8 cellular contexts compared by ENCODE assay signal in genomic region chr13:77429320-77430142, GRCh38.
A peak's percentile ranks its signal among the peaks of the same experiment; 100 is the strongest.
DNase-seq lines count a peak whose midpoint lies in the region; ATAC-seq and TF ChIP-seq lines count a peak whose summit lies in the region.

No MANE protein-coding gene starts in this region.

- H3K36me3 Mint-ChIP-seq in activated T-cell treated with anti-CD3 and anti-CD28 coated beads, Interleukin-2, amount 50 U/mL, for 72 hours (ENCODE audit: insufficient read depth in 2 of 2), result peaks cover 0 to 5% of the 10 kb centered on the region in 2 donors

- DNase-seq in AG20443 (ENCODE audit: low spot score) (peak; percentile 12), stromal cell of bone marrow (ENCODE audit: low read depth) (peak; percentile 7), HUDEP-2 (lab: John Stamatoyannopoulos, UW; ENCODE audit: unreplicated experiment in 76 of 76) (no peak), GF-D8 (lab: John Stamatoyannopoulos, UW) (no peak), DMS53 (lab: John Stamatoyannopoulos, UW) (no peak)
- peak; percentile 68 to 72 for DNase-seq in activated T-cell treated with anti-CD3 and anti-CD28 coated beads, Interleukin-2, amount 50 U/mL, for 72 hours

- peaks cover 7% of the 10 kb centered on the region for H3K27me3 Mint-ChIP-seq in activated T-cell treated with anti-CD3 and anti-CD28 coated beads, Interleukin-2, amount 50 U/mL, for 72 hours (ENCODE audit: low read depth)

- H3K27ac Mint-ChIP-seq in activated T-cell treated with anti-CD3 and anti-CD28 coated beads, Interleukin-2, amount 50 U/mL, for 72 hours, result peak overlapping the region; percentile 40

- H3K4me1 Mint-ChIP-seq in activated T-cell treated with anti-CD3 and anti-CD28 coated beads, Interleukin-2, amount 50 U/mL, for 72 hours (ENCODE audit: low read depth), result peaks cover 20% of the 10 kb centered on the region

- TF ChIP-seq POLR2A in GM19193 (IDR thresholded peaks at IDR 0.05; ENCODE audit: extremely low read depth, insufficient read depth, insufficient read length), result peak; percentile 16

- peaks cover 2 to 5% of the 10 kb centered on the region in 2 donors for H3K9me3 Mint-ChIP-seq in activated T-cell treated with anti-CD3 and anti-CD28 coated beads, Interleukin-2, amount 50 U/mL, for 72 hours

- peak; percentile 75 for ATAC-seq in HG03135 (IDR thresholded peaks at IDR 0.05; ENCODE audit: unreplicated experiment)
- ATAC-seq in activated T-cell treated with anti-CD3 and anti-CD28 coated beads, Interleukin-2, amount 50 U/mL, for 72 hours (replicated peaks in 1 of 2), result peak; percentile 88 to 91

- H3K4me3 Mint-ChIP-seq in activated T-cell treated with anti-CD3 and anti-CD28 coated beads, Interleukin-2, amount 50 U/mL, for 72 hours, result peak overlapping the region; percentile 64 to 68

Comparison
In these comparisons a context has a peak if more than half of its experiments do, and no peak if none do; other contexts are left out.
1. DNase-seq: peak in AG20443 (single experiment), activated T-cell treated with anti-CD3 and anti-CD28 coated beads, Interleukin-2, amount 50 U/mL, for 72 hours (2 of 2) and stromal cell of bone marrow (single experiment); none in HUDEP-2 (0 of 76), GF-D8 (single experiment) and DMS53 (single experiment).